ENCODE assay signal across 1 cellular context in genomic region chr6:1809359-1809988, GRCh38.
TF ChIP-seq lines count a peak whose summit lies in the region.

No MANE protein-coding gene starts in this region.

TF ChIP-seq in K562, 482 proteins besides CTCF, POLR2A, EP300 and RAD21 (continued from another document):
- TF ChIP-seq PBX2 (CRISPR knock-in tag; IDR thresholded peaks at IDR 0.05; ENCODE audit: low read depth), result no peak
- TF ChIP-seq PBX2 (tag; conservative IDR thresholded peaks at IDR 0.05; ENCODE audit: low read depth), result 0 out of 2 replicates have a peak, but pooled peaks have one; percentile 10
- TF ChIP-seq, protein P1, sequence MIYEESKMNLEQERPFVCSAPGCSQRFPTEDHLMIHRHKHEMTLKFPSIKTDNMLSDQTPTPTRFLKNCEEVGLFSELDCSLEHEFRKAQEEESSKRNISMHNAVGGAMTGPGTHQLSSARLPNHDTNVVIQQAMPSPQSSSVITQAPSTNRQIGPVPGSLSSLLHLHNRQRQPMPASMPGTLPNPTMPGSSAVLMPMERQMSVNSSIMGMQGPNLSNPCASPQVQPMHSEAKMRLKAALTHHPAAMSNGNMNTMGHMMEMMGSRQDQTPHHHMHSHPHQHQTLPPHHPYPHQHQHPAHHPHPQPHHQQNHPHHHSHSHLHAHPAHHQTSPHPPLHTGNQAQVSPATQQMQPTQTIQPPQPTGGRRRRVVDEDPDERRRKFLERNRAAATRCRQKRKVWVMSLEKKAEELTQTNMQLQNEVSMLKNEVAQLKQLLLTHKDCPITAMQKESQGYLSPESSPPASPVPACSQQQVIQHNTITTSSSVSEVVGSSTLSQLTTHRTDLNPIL (CRISPR knock-in tag; IDR thresholded peaks at IDR 0.05), result no peak
- TF ChIP-seq, protein P2, sequence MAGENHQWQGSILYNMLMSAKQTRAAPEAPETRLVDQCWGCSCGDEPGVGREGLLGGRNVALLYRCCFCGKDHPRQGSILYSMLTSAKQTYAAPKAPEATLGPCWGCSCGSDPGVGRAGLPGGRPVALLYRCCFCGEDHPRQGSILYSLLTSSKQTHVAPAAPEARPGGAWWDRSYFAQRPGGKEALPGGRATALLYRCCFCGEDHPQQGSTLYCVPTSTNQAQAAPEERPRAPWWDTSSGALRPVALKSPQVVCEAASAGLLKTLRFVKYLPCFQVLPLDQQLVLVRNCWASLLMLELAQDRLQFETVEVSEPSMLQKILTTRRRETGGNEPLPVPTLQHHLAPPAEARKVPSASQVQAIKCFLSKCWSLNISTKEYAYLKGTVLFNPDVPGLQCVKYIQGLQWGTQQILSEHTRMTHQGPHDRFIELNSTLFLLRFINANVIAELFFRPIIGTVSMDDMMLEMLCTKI (IDR thresholded peaks at IDR 0.05; ENCODE audit: partially characterized antibody), result no peak
- TF ChIP-seq ETV5 (CRISPR knock-in tag; IDR thresholded peaks at IDR 0.05; ENCODE audit: low read depth), result no peak
- no peak for TF ChIP-seq PTBP1 (IDR thresholded peaks at IDR 0.05; ENCODE audit: low read depth, low read length)
- TF ChIP-seq ZSCAN32 (CRISPR knock-in tag; IDR thresholded peaks at IDR 0.05), result no peak
